In genomic region chr9:91558879-91559278, GRCh38 we compare ENCODE assay signal across 1 cellular context.
TF ChIP-seq lines count a peak whose summit lies in the region.

No MANE protein-coding gene starts in this region.

TF ChIP-seq in GM23338, 12 proteins besides CTCF, POLR2A, EP300 and RAD21 (continued from another document):
- TF ChIP-seq REST (IDR thresholded peaks at IDR 0.05; ENCODE audit: unreplicated experiment) (no peak), EZH2phosphoT487 (IDR thresholded peaks at IDR 0.05; ENCODE audit: unreplicated experiment) (no peak), JUNB (IDR thresholded peaks at IDR 0.05; ENCODE audit: unreplicated experiment) (no peak), ZNF114 (CRISPR knock-in tag; IDR thresholded peaks at IDR 0.05) (no peak), ETS1 (IDR thresholded peaks at IDR 0.05) (no peak), ZNF462 (CRISPR knock-in tag; IDR thresholded peaks at IDR 0.05) (no peak), NANOG (IDR thresholded peaks at IDR 0.05; ENCODE audit: borderline replicate concordance) (no peak)
TF ChIP-seq in GM23338: peak in this region for 0.
